ENCODE assay signal across 9 cellular contexts in the genomic region with DNA sequence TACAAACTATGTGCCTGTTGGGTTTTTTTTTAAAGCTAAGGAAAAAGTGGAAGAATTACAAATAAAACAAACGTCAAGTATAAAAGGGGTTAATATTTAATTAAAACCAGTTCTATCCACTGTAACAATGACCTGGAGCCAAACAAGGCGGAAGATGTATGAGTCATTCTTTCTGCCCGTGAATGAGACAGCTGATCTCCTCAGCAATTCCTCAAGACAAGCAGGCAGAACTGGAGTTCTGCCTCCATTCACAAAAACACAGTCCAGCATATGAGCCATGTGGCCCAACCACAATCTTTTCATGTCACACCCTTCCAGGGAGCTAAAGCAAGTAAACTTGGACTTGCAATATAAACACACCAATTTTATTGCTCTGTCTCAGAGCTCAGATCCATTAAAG. TPM values are rescaled to one million over a fixed set of nuclear protein-coding genes. Genes with fewer than 3 reads are reported as not detected.
DNase-seq lines count a peak whose midpoint lies in the region; ATAC-seq and TF ChIP-seq lines count a peak whose summit lies in the region.
"Had no signal": no experiment of that assay in that cellular context is flagged by ENCODE, and none has a peak within 500 bp of the region (broad histone marks: within the 10 kb centered on the region; RNA-seq: fewer than 3 reads in every experiment).

No MANE protein-coding gene starts in this region.

- H3K27ac Mint-ChIP-seq in natural killer cell = no peak overlapping the region

- H3K36me3 ChIP-seq in PC-9 (ENCODE audit: low read depth) = no peaks in the 10 kb centered on the region

- H3K9me3 ChIP-seq in PC-9 (ENCODE audit: insufficient read depth, low read depth) = no peaks in the 10 kb centered on the region; the same call in 1 of the 2 replicates

- no peaks in the 10 kb centered on the region for H3K27me3 ChIP-seq in PC-9 (ENCODE audit: insufficient read depth, low read depth)

- no peaks in the 10 kb centered on the region; the same call in 1 of the 2 replicates for H3K9me2 ChIP-seq in PC-9 (ENCODE audit: insufficient read depth)

- intact Hi-C loops in PC-9 (cut with micrococcal nuclease; ENCODE audit: unreplicated experiment) = loop anchor here (1.0 to 10.0 kb wide), 2 partner anchors 61 to 126 kb away; no protein-coding TSS in a partner anchor
- intact Hi-C loops in natural killer cell (cut with micrococcal nuclease) = no loop called here

- POLR2A ChIA-PET in PC-9 (lab: Charles Lee; ENCODE audit: unreplicated experiment) = interaction anchor here (0.5 to 0.7 kb wide), 3 partner anchors 9 to 100 kb away, joined by 3 read pairs; no protein-coding TSS in a partner anchor

- H2AFZ ChIP-seq in PC-9 = no peak overlapping the region

- ATAC-seq in HG03045 (IDR thresholded peaks at IDR 0.05; ENCODE audit: unreplicated experiment) (no peak), natural killer cell (no peak)

- no peaks in the 10 kb centered on the region for H3K9me3 Mint-ChIP-seq in natural killer cell

- peaks cover 14% of the 10 kb centered on the region; the same call in 1 of the 2 replicates for H3K4me1 ChIP-seq in PC-9 (replicated peaks; ENCODE audit: insufficient read depth)

- no peak overlapping the region for H3K27ac ChIP-seq in PC-9
- H3K27ac ChIP-seq in epithelial cell of prostate = peak overlapping the region; percentile 52

- no peaks in the 10 kb centered on the region for H3K4me1 Mint-ChIP-seq in natural killer cell

- DNase-seq in Daoy (ENCODE audit: low read depth) = peak; percentile 84
- DNase-seq in PC-9 = peak; percentile 72 to 89
- peak; percentile 89 for DNase-seq in epithelial cell of prostate (ENCODE audit: low read depth, low spot score)
- peak; percentile 8 for DNase-seq in occipital lobe (lab: John Stamatoyannopoulos, UW)
- no peak for DNase-seq in natural killer cell
- no peak for DNase-seq in activated CD4-positive, alpha-beta T cell treated with anti-CD3 and anti-CD28 coated beads for 4 hours
- no peak for DNase-seq in NCI-H748 treated with DMSO at 0.1 percent for 48 hours (lab: John Stamatoyannopoulos, UW)
- DNase-seq: midbrain had no signal

- 0 out of 2 replicates have a peak, but pooled peaks cover 4% of the 10 kb centered on the region for H4K20me1 ChIP-seq in PC-9 (ENCODE audit: insufficient read depth)

- H3K4me3 ChIP-seq in PC-9 = no peak overlapping the region

- CTCF ChIA-PET in PC-9 (lab: Charles Lee) = interaction anchor here (1.2 kb wide), 1 partner anchor 8 kb away, joined by 3 read pairs; a partner anchor contains a TSS

- H3K79me2 ChIP-seq in PC-9 (ENCODE audit: low read depth) = no peaks in the 10 kb centered on the region

- no peak for TF ChIP-seq CTCF in PC-9 (conservative IDR thresholded peaks at IDR 0.05)
- no peak for TF ChIP-seq CTCF in natural killer cell (IDR thresholded peaks at IDR 0.05)

- no TSS peak for BruUV-seq in PC-9 (replicated peaks; lab: Mats Ljungman, UMichigan)

- peaks cover 22 to 24% of the 10 kb centered on the region in 2 donors for H3K27me3 Mint-ChIP-seq in natural killer cell (ENCODE audit: low read depth in 2 of 2)

- no peak overlapping the region for H3K4me3 Mint-ChIP-seq in natural killer cell

- no peak overlapping the region for H3K4me2 ChIP-seq in PC-9

- H3K36me3 Mint-ChIP-seq in natural killer cell = no peaks in the 10 kb centered on the region

- no peaks in the 10 kb centered on the region for H3F3A ChIP-seq in PC-9 (ENCODE audit: insufficient read depth, low read depth)

RNA-seq across cellular contexts. Expression of a gene that starts 8.4 kb away (rescaled TPM):
- total RNA-seq in Daoy (2014; rRNA removed; shearing (Covaris generic)) = 4.3 and 13.0 TPM in 2 replicates
- total RNA-seq in PC-9 (2021) (4.3 and 9.0 TPM in 2 replicates), occipital lobe (66.1 TPM), natural killer cell (under 1 TPM in 1 of 3 donors, not detected in 2; 0.53 TPM)

Comparison
In these comparisons a context has a peak if more than half of its experiments do, and no peak if none do; other contexts are left out.
1. DNase-seq: peak in Daoy (single experiment), PC-9 (2 of 2), epithelial cell of prostate (single experiment) and occipital lobe (single experiment); none in natural killer cell (single experiment), activated CD4-positive, alpha-beta T cell treated with anti-CD3 and anti-CD28 coated beads for 4 hours (0 of 2) and NCI-H748 treated with DMSO at 0.1 percent for 48 hours (single experiment).